Comparison of ENCODE assay signal across 10 cellular contexts in genomic region chr20:3275966-3276365, GRCh38.
"Had no signal": no experiment of that assay in that cellular context is flagged by ENCODE, and none has a peak within 500 bp of the region (broad histone marks: within the 10 kb centered on the region; RNA-seq: fewer than 3 reads in every experiment).

No MANE protein-coding gene starts in this region.

- H3K27ac ChIP-seq: ascending aorta, neutrophil, suprapubic skin, upper lobe of left lung had no signal

- H3K4me3 ChIP-seq: ascending aorta, suprapubic skin, upper lobe of left lung had no signal

- DNase-seq: activated CD4-positive, alpha-beta T cell treated with anti-CD3 and anti-CD28 coated beads, Interleukin-2, amount 10 ng/mL, durations not matched to agents 7 days and 5 days; activated naive CD4-positive, alpha-beta T cell; activated naive CD8-positive, alpha-beta T cell treated with anti-CD3 and anti-CD28 coated beads, Interleukin-2, amount 10 ng/mL, durations not matched to agents 7 days and 5 days; naive B cell; stimulated activated CD4-positive, alpha-beta T cell treated with anti-CD3 and anti-CD28 coated beads, Interleukin-2, amount 100 ng/mL, for 48 hours; stimulated activated naive CD4-positive, alpha-beta T cell treated with Interleukin-2 at 50 U/mL for 16 hours; upper lobe of left lung had no signal

- H3K27me3 ChIP-seq: ascending aorta, neutrophil, suprapubic skin, upper lobe of left lung had no signal

- H3K9me3 ChIP-seq: ascending aorta, neutrophil, suprapubic skin, upper lobe of left lung had no signal

- H3K4me1 ChIP-seq: ascending aorta, suprapubic skin, upper lobe of left lung had no signal
